ENCODE assay signal across 14 cellular contexts in genomic region chr14:33451211-33451610, GRCh38.
"Had no signal": no experiment of that assay in that cellular context is flagged by ENCODE, and none has a peak within 500 bp of the region (broad histone marks: within the 10 kb centered on the region; RNA-seq: fewer than 3 reads in every experiment).

No MANE protein-coding gene starts in this region.

- H3K4me1 ChIP-seq: left lung had no signal

- DNase-seq: activated CD4-positive, alpha-beta T cell treated with anti-CD3 and anti-CD28 coated beads for 1 hour; activated CD4-positive, alpha-beta T cell treated with anti-CD3 and anti-CD28 coated beads, Interleukin-2, amount 50 U/mL, for 1 hour; activated T-cell treated with anti-CD3 and anti-CD28 coated beads, Interleukin-2, amount 50 U/mL, for 1 hour; kidney; left lung; midbrain; natural killer cell; stimulated activated CD4-positive, alpha-beta T cell treated with anti-CD3 and anti-CD28 coated beads, Interleukin-4, amount 100 ng/mL, for 4 hours; T-helper 1 cell had no signal

- H3K27me3 ChIP-seq: esophagus muscularis mucosa, heart right ventricle, left lung, ovary, tibial nerve had no signal

- ATAC-seq: left lung, natural killer cell had no signal

- H3K4me3 ChIP-seq: coronary artery, esophagus muscularis mucosa, heart right ventricle, left lung, ovary, tibial nerve had no signal

- H3K9me3 ChIP-seq: esophagus muscularis mucosa, heart right ventricle, left lung, ovary, tibial nerve had no signal

- H3K36me3 ChIP-seq: esophagus muscularis mucosa, heart right ventricle, left lung, ovary, tibial nerve had no signal

- H3K27ac ChIP-seq: coronary artery, esophagus muscularis mucosa, heart right ventricle, left lung, ovary, tibial nerve had no signal
